In genomic region chr14:90383126-90383730, GRCh38 we compare ENCODE assay signal across 8 cellular contexts. TPM values are rescaled to one million over a fixed set of nuclear protein-coding genes. Genes with fewer than 3 reads are reported as not detected.
DNase-seq lines count a peak whose midpoint lies in the region; FAIRE-seq and TF ChIP-seq lines count a peak whose summit lies in the region.

No MANE protein-coding gene starts in this region.

- no peaks in the 10 kb centered on the region for H3K9me2 ChIP-seq in MM.1S (replicated peaks; ENCODE audit: insufficient read depth, low read length)

- peak overlapping the region; percentile 86 for H3K4me2 ChIP-seq in MM.1S (ENCODE audit: low read depth, low read length)

- DNase-seq in H7 = peak; percentile 97
- DNase-seq in MM.1S = peak; percentile 96
- peak; percentile 96 for DNase-seq in SHP77 treated with DMSO at 0.1 percent for 48 hours (lab: John Stamatoyannopoulos, UW)
- DNase-seq in activated gamma-delta T cell treated with anti-CD3 and anti-CD28 coated beads, Interleukin-2, amount 50 U/mL, for 16 hours (ENCODE audit: low read depth) = peak; percentile 95
- DNase-seq in germinal center (ENCODE audit: low spot score) = peak; percentile 99
- DNase-seq in non-pigmented ciliary epithelial cell (ENCODE audit: low read depth) = peak; percentile 98
- peak; percentile 100 for DNase-seq in suprapubic skin (ENCODE audit: low spot score in 2 of 2)

- TF ChIP-seq EP300 in suprapubic skin (IDR thresholded peaks at IDR 0.05) = no peak

- peak; percentile 98 for FAIRE-seq in G401.6 (lab: Jason Lieb, UNC)

- peak overlapping the region; percentile 64 for H3K4me3 ChIP-seq in H7 (ENCODE audit: insufficient read depth, low read depth, low read length)
- peak overlapping the region; percentile 78 for H3K4me3 ChIP-seq in MM.1S (ENCODE audit: low read length)
- H3K4me3 ChIP-seq in suprapubic skin = peak overlapping the region; percentile 66

- H3F3A ChIP-seq in MM.1S (ENCODE audit: insufficient read depth, low read length) = 0 out of 2 replicates have a peak, but pooled peaks cover 11% of the 10 kb centered on the region

- H3K9ac ChIP-seq in MM.1S (ENCODE audit: low read length) = peak overlapping the region; percentile 99

- peak overlapping the region; percentile 90 for H3K27ac ChIP-seq in MM.1S (ENCODE audit: low read length)
- peak overlapping the region; percentile 98 for H3K27ac ChIP-seq in suprapubic skin

- WGBS in suprapubic skin = under 1% methylated on average over 37 of the region's 62 CpGs

- no peaks in the 10 kb centered on the region for H3K79me2 ChIP-seq in MM.1S (ENCODE audit: low read length)

- H3K27me3 ChIP-seq in H7 (ENCODE audit: control insufficient read depth, insufficient read depth, low read length) (no peaks in the 10 kb centered on the region), MM.1S (replicated peaks; ENCODE audit: insufficient read depth, low read length) (no peaks in the 10 kb centered on the region), suprapubic skin (no peaks in the 10 kb centered on the region)

- TF ChIP-seq POLR2A in suprapubic skin (IDR thresholded peaks at IDR 0.05) = peak; percentile 91 to 96

- H3K9me3 ChIP-seq in MM.1S (replicated peaks; ENCODE audit: insufficient read depth, low read length) (no peaks in the 10 kb centered on the region), suprapubic skin (no peaks in the 10 kb centered on the region)

- no peaks in the 10 kb centered on the region for H3K36me3 ChIP-seq in H7 (replicated peaks; ENCODE audit: control insufficient read depth, insufficient read depth, low read length)
- no peaks in the 10 kb centered on the region for H3K36me3 ChIP-seq in MM.1S (replicated peaks; ENCODE audit: insufficient read depth, low read length)
- H3K36me3 ChIP-seq in suprapubic skin = no peaks in the 10 kb centered on the region

- 0 out of 2 replicates have a peak, but pooled peaks cover 8% of the 10 kb centered on the region for H3K4me1 ChIP-seq in MM.1S (ENCODE audit: low read length)
- H3K4me1 ChIP-seq in suprapubic skin = peaks cover 26% of the 10 kb centered on the region

- H2AFZ ChIP-seq in MM.1S (ENCODE audit: low read length) = peak overlapping the region; percentile 63

- H4K20me1 ChIP-seq in MM.1S (ENCODE audit: insufficient read depth, low read length) = no peaks in the 10 kb centered on the region

- TF ChIP-seq CTCF in MM.1S (IDR thresholded peaks at IDR 0.05; ENCODE audit: low read length) (no peak), suprapubic skin (IDR thresholded peaks at IDR 0.05) (no peak)

RNA-seq across cellular contexts. Expression of gene CALM1, which starts 13.6 kb away (rescaled TPM):
- total RNA-seq in H7 (2014; rRNA removed; shearing (Covaris generic)) = 410 and 535 TPM in 2 replicates
- 100 to 1,000 TPM; 258 to 369 (median 300) TPM for total RNA-seq in suprapubic skin

RNA-seq across cellular contexts. Expression of gene NRDE2, which starts 51.5 kb away (rescaled TPM):
- 3.6 and 8.2 TPM in 2 replicates for total RNA-seq in H7 (2014; rRNA removed; shearing (Covaris generic))
- total RNA-seq in suprapubic skin = 10 to 100 TPM in 3 of 4 donors, 1 to 10 TPM in 1; 8.8 to 22.4 (median 14.6) TPM

Comparison
In these comparisons a context has a peak if more than half of its experiments do, and no peak if none do; other contexts are left out.
1. Peak in every context shown above with its lines: DNase-seq, H3K4me3 ChIP-seq and H3K27ac ChIP-seq.